In genomic region chr6:27078734-27079357, GRCh38 we compare ENCODE assay signal across 8 cellular contexts.
A peak's percentile ranks its signal among the peaks of the same experiment; 100 is the strongest.
DNase-seq lines count a peak whose midpoint lies in the region; ATAC-seq and TF ChIP-seq lines count a peak whose summit lies in the region.

No MANE protein-coding gene starts in this region.

- H3K14ac ChIP-seq in IMR-90 (replicated peaks; ENCODE audit: low read depth, low read length) = no peak overlapping the region

- H3K9ac ChIP-seq in IMR-90 (ENCODE audit: low read depth, low read length) = no peak overlapping the region

- H4K8ac ChIP-seq in IMR-90 (ENCODE audit: low read depth in 2 of 2, low read length in 2 of 2) = no peak overlapping the region

- no peak overlapping the region for H2AK5ac ChIP-seq in IMR-90 (ENCODE audit: low read depth, low read length)

- intact Hi-C loops in IMR-90 (cut with micrococcal nuclease) = loop anchor here (1.0 kb wide), 2 partner anchors 472 to 507 kb away; no protein-coding TSS in a partner anchor
- intact Hi-C loops in OCI-LY7 (cut with micrococcal nuclease; ENCODE audit: unreplicated experiment) = loop anchor here (1.0 kb wide), 1 partner anchor 472 kb away; no protein-coding TSS in a partner anchor
- intact Hi-C loops in activated naive CD4-positive, alpha-beta T cell treated with anti-CD3 and anti-CD28 coated beads for 36 hours (cut with micrococcal nuclease) = loop anchor here (1.0 to 5.0 kb wide), 3 partner anchors 472 to 737 kb away; no protein-coding TSS in a partner anchor

- H3K36me3 ChIP-seq in IMR-90 (ENCODE audit: control insufficient read depth, insufficient read depth, low read length) (no peaks in the 10 kb centered on the region), OCI-LY7 (ENCODE audit: insufficient read depth, low read length) (no peaks in the 10 kb centered on the region), gastroesophageal sphincter (no peaks in the 10 kb centered on the region)

- H4K20me1 ChIP-seq in IMR-90 (ENCODE audit: insufficient read depth, low read length) (no peaks in the 10 kb centered on the region), OCI-LY7 (ENCODE audit: insufficient read depth, low read length) (no peaks in the 10 kb centered on the region)

- H3K9me1 ChIP-seq in IMR-90 (ENCODE audit: insufficient read depth, low read length) = no peaks in the 10 kb centered on the region

- DNase-seq in DMS 273 (lab: John Stamatoyannopoulos, UW; ENCODE audit: unreplicated experiment) (peak; percentile 89), IMR-90 (peak; percentile 68), OCI-LY7 (ENCODE audit: low spot score) (peak; percentile 67), osteocyte (ENCODE audit: extremely low spot score, unreplicated experiment) (no peak), 8988T (no peak)
- peak; percentile 64 for DNase-seq in activated naive CD4-positive, alpha-beta T cell treated with anti-CD3 and anti-CD28 coated beads for 36 hours

- in situ Hi-C loops in IMR-90 (cut with MboI; ENCODE audit: low sequenced_read_pairs) = no loop called here

- peak; percentile 74 for TF ChIP-seq RAD21 in IMR-90 (IDR thresholded peaks at IDR 0.05; ENCODE audit: low read length)

- H3K27ac ChIP-seq in IMR-90 (ENCODE audit: insufficient read depth, low read length) = no peak overlapping the region
- H3K27ac ChIP-seq in OCI-LY7 (ENCODE audit: low read depth, low read length, poor library complexity, severe bottlenecking) = no peak overlapping the region
- no peak overlapping the region for H3K27ac ChIP-seq in gastroesophageal sphincter

- H3K4me2 ChIP-seq in IMR-90 (ENCODE audit: low read depth, low read length) (peak overlapping the region; percentile 70), OCI-LY7 (ENCODE audit: low read length) (peak overlapping the region; percentile 62)

- dilution Hi-C loops in IMR-90 (cut with HindIII; ENCODE audit: low sequenced_read_pairs, unreplicated experiment) = no loop called here

- H3K56ac ChIP-seq in IMR-90 (ENCODE audit: extremely low read depth, insufficient read depth, low read length) = no peak overlapping the region

- peak; percentile 73 for TF ChIP-seq CTCF in IMR-90 (conservative IDR thresholded peaks at IDR 0.05; ENCODE audit: low read depth, low read length)
- peak; percentile 96 for TF ChIP-seq CTCF in OCI-LY7 (conservative IDR thresholded peaks at IDR 0.05; ENCODE audit: low read length)
- peak; percentile 27 to 59 (median 46) for TF ChIP-seq CTCF in gastroesophageal sphincter (IDR thresholded peaks at IDR 0.05)
- peak; percentile 85 for TF ChIP-seq CTCF in osteocyte (IDR thresholded peaks at IDR 0.05)

- no peak overlapping the region for H2BK120ac ChIP-seq in IMR-90 (ENCODE audit: low read depth, low read length)

- no peak overlapping the region for H2BK5ac ChIP-seq in IMR-90 (ENCODE audit: low read depth, low read length, poor library complexity, severe bottlenecking)

- peak overlapping the region; percentile 67 for H3K4me3 Mint-ChIP-seq in activated naive CD4-positive, alpha-beta T cell treated with anti-CD3 and anti-CD28 coated beads for 36 hours
- peak overlapping the region; percentile 38 for H3K4me3 Mint-ChIP-seq in osteocyte (ENCODE audit: unreplicated experiment)

- H3K79me2 ChIP-seq in OCI-LY7 (ENCODE audit: insufficient read depth, low read depth, low read length) = no peaks in the 10 kb centered on the region

- no peaks in the 10 kb centered on the region for H3K36me3 Mint-ChIP-seq in activated naive CD4-positive, alpha-beta T cell treated with anti-CD3 and anti-CD28 coated beads for 36 hours (ENCODE audit: low read depth)
- no peaks in the 10 kb centered on the region for H3K36me3 Mint-ChIP-seq in osteocyte (ENCODE audit: unreplicated experiment)

- CTCF ChIA-PET in IMR-90 (lab: Yijun Ruan, JAX) = interaction anchor here (1.0 to 2.3 kb wide), 3 partner anchors 8 to 477 kb away, joined by 3 to 7 read pairs (median 5); no protein-coding TSS in a partner anchor
- CTCF ChIA-PET in OCI-LY7 (lab: Charles Lee; ENCODE audit: unreplicated experiment) = no interaction called here
- CTCF ChIA-PET in activated naive CD4-positive, alpha-beta T cell treated with anti-CD3 and anti-CD28 coated beads for 36 hours (lab: Charles Lee) = interaction anchor here (1.0 to 1.5 kb wide), 3 partner anchors 466 to 471 kb away, joined by 3 to 5 read pairs (median 4); no protein-coding TSS in a partner anchor

- H2BK15ac ChIP-seq in IMR-90 (ENCODE audit: low read depth, low read length) = no peak overlapping the region

- H3K27me3 ChIP-seq in IMR-90 (ENCODE audit: control insufficient read depth, insufficient read depth, low read length) (peaks cover 5% of the 10 kb centered on the region), gastroesophageal sphincter (peaks cover 58% of the 10 kb centered on the region)

- TF ChIP-seq EP300 in gastroesophageal sphincter (IDR thresholded peaks at IDR 0.05) = no peak

- no peak overlapping the region for H3K4me3 ChIP-seq in IMR-90 (ENCODE audit: insufficient read depth, low read depth, low read length)
- peak overlapping the region; percentile 62 for H3K4me3 ChIP-seq in OCI-LY7 (ENCODE audit: low read depth, low read length, poor library complexity, severe bottlenecking)
- H3K4me3 ChIP-seq in gastroesophageal sphincter = no peak overlapping the region

- no peak overlapping the region for H3K27ac Mint-ChIP-seq in activated naive CD4-positive, alpha-beta T cell treated with anti-CD3 and anti-CD28 coated beads for 36 hours
- H3K27ac Mint-ChIP-seq in osteocyte (ENCODE audit: unreplicated experiment) = no peak overlapping the region

- no peak overlapping the region for H2BK20ac ChIP-seq in IMR-90 (ENCODE audit: low read depth, low read length)

- no peak for TF ChIP-seq POLR2A in IMR-90 (IDR thresholded peaks at IDR 0.05; ENCODE audit: low read depth, low read length)
- TF ChIP-seq POLR2A in gastroesophageal sphincter (IDR thresholded peaks at IDR 0.05) = no peak

- H3K9me3 Mint-ChIP-seq in activated naive CD4-positive, alpha-beta T cell treated with anti-CD3 and anti-CD28 coated beads for 36 hours = no peaks in the 10 kb centered on the region
- no peaks in the 10 kb centered on the region for H3K9me3 Mint-ChIP-seq in osteocyte (ENCODE audit: unreplicated experiment)

- no peak overlapping the region for H2AK9ac ChIP-seq in IMR-90 (replicated peaks; ENCODE audit: low read depth, low read length, poor library complexity)

- H4K5ac ChIP-seq in IMR-90 (ENCODE audit: low read depth, low read length) = no peak overlapping the region

- WGBS in IMR-90 (ENCODE audit: extremely low coverage in 2 of 2, insufficient read length in 1 of 2), 2 experiments = no CpG with 5 or more reads among the region's 9 CpGs
- WGBS in gastroesophageal sphincter (ENCODE audit: low coverage in 1 of 2), 2 donors = 0 to 1% methylated on average over 7 to 9 of the region's 9 CpGs

- H3K9me3 ChIP-seq in IMR-90 (ENCODE audit: control insufficient read depth, insufficient read depth, low read length) = no peaks in the 10 kb centered on the region
- no peaks in the 10 kb centered on the region for H3K9me3 ChIP-seq in OCI-LY7 (ENCODE audit: low read length)
- H3K9me3 ChIP-seq in gastroesophageal sphincter = no peaks in the 10 kb centered on the region

- no peak overlapping the region for H3K23ac ChIP-seq in IMR-90 (ENCODE audit: low read depth, low read length)

- H3K4me1 Mint-ChIP-seq in activated naive CD4-positive, alpha-beta T cell treated with anti-CD3 and anti-CD28 coated beads for 36 hours (ENCODE audit: low read depth) = peaks cover 2% of the 10 kb centered on the region
- H3K4me1 Mint-ChIP-seq in osteocyte (ENCODE audit: unreplicated experiment) = peaks cover 2% of the 10 kb centered on the region

- peaks cover 26% of the 10 kb centered on the region for H3K27me3 Mint-ChIP-seq in activated naive CD4-positive, alpha-beta T cell treated with anti-CD3 and anti-CD28 coated beads for 36 hours (ENCODE audit: low read depth)
- H3K27me3 Mint-ChIP-seq in osteocyte (ENCODE audit: unreplicated experiment) = peaks cover 70% of the 10 kb centered on the region

- no peak overlapping the region for H3K4ac ChIP-seq in IMR-90 (ENCODE audit: low read depth, low read length)

- H2AFZ ChIP-seq in IMR-90 (replicated peaks; ENCODE audit: low read length, poor library complexity) = peak overlapping the region; percentile 69
- H2AFZ ChIP-seq in OCI-LY7 (ENCODE audit: low read length) = peak overlapping the region; percentile 81

- POLR2A ChIA-PET in IMR-90 (lab: Charles Lee; ENCODE audit: unreplicated experiment) = no interaction called here
- POLR2A ChIA-PET in OCI-LY7 (lab: Charles Lee) = no interaction called here

- no peak overlapping the region for H3K18ac ChIP-seq in IMR-90 (ENCODE audit: low read depth, low read length)

- H3K4me1 ChIP-seq in IMR-90 (ENCODE audit: control insufficient read depth, insufficient read depth, low read length) (no peaks in the 10 kb centered on the region), OCI-LY7 (ENCODE audit: insufficient read depth, low read length, poor library complexity, severe bottlenecking) (no peaks in the 10 kb centered on the region), gastroesophageal sphincter (peaks cover 0 to 5% (median 0%) of the 10 kb centered on the region in 3 donors)

- H3K9me2 ChIP-seq in OCI-LY7 (ENCODE audit: insufficient read depth, low read length) = no peaks in the 10 kb centered on the region

- no peak overlapping the region for H4K91ac ChIP-seq in IMR-90 (ENCODE audit: insufficient read depth, low read depth, low read length)

- BruUV-seq in IMR-90 (replicated peaks; lab: Mats Ljungman, UMichigan) (no TSS peak), OCI-LY7 (replicated peaks; lab: Mats Ljungman, UMichigan) (no TSS peak)

- ATAC-seq in GM21367 (IDR thresholded peaks at IDR 0.05; ENCODE audit: unreplicated experiment) (peak; percentile 82), IMR-90 (ENCODE audit: low read depth) (peak; percentile 98), gastroesophageal sphincter (no peak)

- no peaks in the 10 kb centered on the region for H3K79me1 ChIP-seq in IMR-90 (ENCODE audit: low read depth in 1 of 2, low read length in 2 of 2)

TF ChIP-seq in IMR-90, 13 proteins besides CTCF, POLR2A, EP300 and RAD21 (continues in another document):
- no peak for TF ChIP-seq MXI1 (IDR thresholded peaks at IDR 0.05; ENCODE audit: borderline replicate concordance, low read depth, low read length)
- TF ChIP-seq CHD1 (IDR thresholded peaks at IDR 0.05; ENCODE audit: low read depth, low read length) = no peak
- TF ChIP-seq CEBPB (IDR thresholded peaks at IDR 0.05; ENCODE audit: low read depth, low read length) = no peak
- TF ChIP-seq USF2 (IDR thresholded peaks at IDR 0.05; ENCODE audit: low read depth, low read length) = no peak
- no peak for TF ChIP-seq RFX5 (IDR thresholded peaks at IDR 0.05; ENCODE audit: low read depth, low read length)
- TF ChIP-seq BHLHE40 (IDR thresholded peaks at IDR 0.05; ENCODE audit: low read depth, low read length) = no peak
- peak; percentile 33; the same call in 1 of the 2 replicates for TF ChIP-seq MAFK (IDR thresholded peaks at IDR 0.05; ENCODE audit: low read depth, low read length)

Comparison
In these comparisons a context has a peak if more than half of its experiments do, and no peak if none do; other contexts are left out.
1. DNase-seq: peak in DMS 273 (single experiment), IMR-90 (single experiment), OCI-LY7 (single experiment) and activated naive CD4-positive, alpha-beta T cell treated with anti-CD3 and anti-CD28 coated beads for 36 hours (single experiment); none in osteocyte (single experiment) and 8988T (single experiment).
2. CTCF ChIP-seq: peak in every context shown above with its lines; median percentile 96 in OCI-LY7; 85 in osteocyte; 73 in IMR-90; 46 in gastroesophageal sphincter.